ENCODE assay signal across 8 cellular contexts in genomic region chr12:110073049-110073831, GRCh38. TPM values are rescaled to one million over a fixed set of nuclear protein-coding genes. Genes with fewer than 3 reads are reported as not detected.
DNase-seq lines count a peak whose midpoint lies in the region; ATAC-seq, FAIRE-seq and TF ChIP-seq lines count a peak whose summit lies in the region.

No MANE protein-coding gene starts in this region.

- peaks cover 10% of the 10 kb centered on the region for H3K4me1 ChIP-seq in PC-3 (ENCODE audit: insufficient read depth, low read length)
- H3K4me1 ChIP-seq in HepG2 (ENCODE audit: insufficient read depth, low read length) = peaks cover 34% of the 10 kb centered on the region
- H3K4me1 ChIP-seq in stomach = peaks cover 4 to 9% (median 7%) of the 10 kb centered on the region in 4 donors

- H3K27ac ChIP-seq in PC-3 (ENCODE audit: low read length) = no peak overlapping the region
- no peak overlapping the region for H3K27ac ChIP-seq in HepG2 (ENCODE audit: extremely low read length, insufficient read depth, low read length)
- H3K27ac ChIP-seq in stomach = peak overlapping the region in 3 of 5 donors; percentile 7 to 56 (median 25)

- POLR2A ChIA-PET in PC-3 (lab: Charles Lee; ENCODE audit: unreplicated experiment) (no interaction called here), HepG2 (lab: Yijun Ruan, JAX) (interaction anchor here (1.0 to 1.9 kb wide), 5 partner anchors 13 to 25 kb away, joined by 4 to 8 read pairs (median 5); no protein-coding TSS in a partner anchor)

- H3K79me2 ChIP-seq in PC-3 (ENCODE audit: low read length) (no peaks in the 10 kb centered on the region), HepG2 (ENCODE audit: insufficient read depth, low read length) (no peaks in the 10 kb centered on the region)

- no peaks in the 10 kb centered on the region for H3K27me3 ChIP-seq in PC-3 (ENCODE audit: low read length)
- no peaks in the 10 kb centered on the region for H3K27me3 ChIP-seq in HepG2 (ENCODE audit: control insufficient read depth in 1 of 2, insufficient read depth in 2 of 2, low read length in 2 of 2)
- no peaks in the 10 kb centered on the region for H3K27me3 ChIP-seq in stomach

- H2AFZ ChIP-seq in PC-3 (ENCODE audit: low read length) (peak overlapping the region; percentile 100), HepG2 (ENCODE audit: low read length) (no peak overlapping the region)

- no peak for TF ChIP-seq CTCF in PC-3 (conservative IDR thresholded peaks at IDR 0.05; ENCODE audit: low read depth, low read length)
- TF ChIP-seq CTCF in astrocyte of the spinal cord (IDR thresholded peaks at IDR 0.05; ENCODE audit: low read depth, low read length) = no peak
- no peak for TF ChIP-seq CTCF in HepG2 (CRISPR knock-in tag; IDR thresholded peaks at IDR 0.05)
- TF ChIP-seq CTCF in stomach (IDR thresholded peaks at IDR 0.05) = no peak

- in situ Hi-C loops in astrocyte of the spinal cord (cut with HindIII; ENCODE audit: low sequenced_read_pairs) = no loop called here
- in situ Hi-C loops in HepG2 (cut with HindIII; ENCODE audit: extremely low pct_ligation_motif_present, low pct_unique_long_range_greater_than_20kb) = no loop called here

- H3K9ac ChIP-seq in PC-3 (ENCODE audit: low read length) (peak overlapping the region; percentile 25; the same call in 1 of the 2 replicates), HepG2 (ENCODE audit: insufficient read depth, low read depth, low read length) (0 out of 2 replicates have a peak overlapping the region, but pooled peaks have one; percentile 4)

- WGBS in HepG2 (ENCODE audit: low lambda C conversion rate) = 62% methylated on average over 14 of the region's 19 CpGs
- WGBS in stomach, 5 donors = 15 to 28% (median 25%) methylated on average over 19 of the region's 19 CpGs

- TF ChIP-seq EP300 in HepG2 (IDR thresholded peaks at IDR 0.05; ENCODE audit: low read depth in 2 of 2, low read length in 2 of 2) (no peak), HepG2 (CRISPR knock-in tag; IDR thresholded peaks at IDR 0.05; ENCODE audit: borderline replicate concordance) (no peak), stomach (IDR thresholded peaks at IDR 0.05) (no peak)

- no peaks in the 10 kb centered on the region for H3K9me3 ChIP-seq in PC-3 (ENCODE audit: low read length)
- H3K9me3 ChIP-seq in HepG2 (ENCODE audit: low read length) = no peaks in the 10 kb centered on the region
- no peaks in the 10 kb centered on the region for H3K9me3 ChIP-seq in stomach

- TF ChIP-seq POLR2A in HepG2 (IDR thresholded peaks at IDR 0.05; ENCODE audit: insufficient read depth in 1 of 2, low read depth in 2 of 2, low read length in 2 of 2) (no peak), stomach (IDR thresholded peaks at IDR 0.05) (no peak)

- CTCF ChIA-PET in PC-3 (lab: Charles Lee) (no interaction called here), HepG2 (lab: Yijun Ruan, JAX; ENCODE audit: low intra/inter-chr PET ratio, low total read pairs) (no interaction called here)

- DNase-seq in GM18507 (ENCODE audit: extremely low spot score, insufficient read length, low read depth) (no peak), PC-3 (peak; percentile 25), astrocyte of the spinal cord (ENCODE audit: low read depth, low spot score) (no peak), HepG2 (ENCODE audit: low spot score) (no peak), stomach (no peak), 8988T (no peak)

- peak; percentile 73 for ATAC-seq in PC-3
- peak; percentile 61 for ATAC-seq in HepG2
- no peak for ATAC-seq in GM21447 (IDR thresholded peaks at IDR 0.05; ENCODE audit: unreplicated experiment)
- no peak for ATAC-seq in GM18520 (IDR thresholded peaks at IDR 0.05; ENCODE audit: unreplicated experiment)

- BruUV-seq in PC-3 (replicated peaks; lab: Mats Ljungman, UMichigan) = no TSS peak
- BruUV-seq in HepG2 (replicated peaks; lab: Mats Ljungman, UMichigan) = no TSS peak

- peak overlapping the region; percentile 92 for H3K4me2 ChIP-seq in PC-3 (ENCODE audit: low read length)
- H3K4me2 ChIP-seq in HepG2 (ENCODE audit: low read depth, low read length) = peak overlapping the region; percentile 45

- FAIRE-seq in GM18507 (lab: Jason Lieb, UNC) = peak; percentile 44
- FAIRE-seq in HepG2 (lab: Jason Lieb, UNC) = no peak

- H4K20me1 ChIP-seq in PC-3 (ENCODE audit: low read length) = no peaks in the 10 kb centered on the region
- no peaks in the 10 kb centered on the region for H4K20me1 ChIP-seq in HepG2 (ENCODE audit: insufficient read depth, low read length)

- intact Hi-C loops in PC-3 (cut with micrococcal nuclease) = no loop called here
- intact Hi-C loops in HepG2 (cut with micrococcal nuclease; ENCODE audit: unreplicated experiment) = no loop called here
- intact Hi-C loops in stomach (cut with DNase I; ENCODE audit: low total_unique reads) = no loop called here

- no peaks in the 10 kb centered on the region for H3K9me2 ChIP-seq in PC-3 (replicated peaks; ENCODE audit: low read length)

- TF ChIP-seq RAD21 in HepG2 (CRISPR knock-in tag; IDR thresholded peaks at IDR 0.05) = no peak

- H3K36me3 ChIP-seq in PC-3 (ENCODE audit: low read depth, low read length) = no peaks in the 10 kb centered on the region
- no peaks in the 10 kb centered on the region for H3K36me3 ChIP-seq in HepG2 (replicated peaks in 1 of 2; ENCODE audit: control insufficient read depth in 1 of 2, insufficient read depth in 2 of 2, low read length in 2 of 2)
- H3K36me3 ChIP-seq in stomach = no peaks in the 10 kb centered on the region

- H3K4me3 ChIP-seq in PC-3 (ENCODE audit: low read length) (peak overlapping the region; percentile 68), astrocyte of the spinal cord (ENCODE audit: low read depth, low read length) (peak overlapping the region; percentile 26), HepG2 (replicated peaks in 1 of 3; ENCODE audit: insufficient read depth in 1 of 3, low read depth in 2 of 3, low read length in 3 of 3) (peak overlapping the region in 2 of 3 experiments; percentile 17 to 53; a peak in 3 of 6 replicates), stomach (peak overlapping the region; percentile 37 to 49 (median 40))

- H3F3A ChIP-seq in PC-3 (ENCODE audit: low read length, unreplicated experiment) = no peaks in the 10 kb centered on the region

RNA-seq across cellular contexts. Expression of gene C12orf76, which starts 24.9 kb away (rescaled TPM):
- total RNA-seq in PC-3 (2014; rRNA removed) (5.5 and 6.7 TPM in 2 replicates), HepG2 (2016; rRNA removed; fragmentation: Illumina TruSeq; extraction: Trizol) (15.8 and 16.9 TPM in 2 replicates), stomach (10 to 100 TPM in 4 of 5 donors, 1 to 10 TPM in 1; 7.0 to 44.2 (median 13.8) TPM)
- total RNA-seq in HepG2 (2016; cell fraction: cytosol; rRNA removed; fragmentation: Illumina TruSeq; extraction: Trizol; ENCODE audit: low read depth) = 6.8 and 8.8 TPM in 2 replicates
- total RNA-seq in HepG2 (2016; cell fraction: insoluble cytoplasmic fraction; rRNA removed; fragmentation: Illumina TruSeq; extraction: Trizol) = 13.7 and 15.4 TPM in 2 replicates
- 17.6 and 19.4 TPM in 2 replicates for total RNA-seq in HepG2 (2016; cell fraction: membrane; rRNA removed; fragmentation: Illumina TruSeq; extraction: Trizol)
- 13.3 and 15.3 TPM in 2 replicates for total RNA-seq in HepG2 (2016; cell fraction: nucleus; rRNA removed; fragmentation: Illumina TruSeq; extraction: Trizol)
- polyA plus RNA-seq in HepG2 (2011; rRNA removed) (38.4 and 40.6 TPM in 2 replicates), stomach (10 to 100 TPM in 1 of 3 donors, 1 to 10 TPM in 2; 7.8 to 11.5 (median 9.8) TPM)
- 34.5 and 40.6 TPM in 2 replicates for polyA plus RNA-seq in HepG2 (2011; cell fraction: cytosol; rRNA removed)
- 18.0 and 31.2 TPM in 2 replicates for polyA plus RNA-seq in HepG2 (2011; cell fraction: nucleus; rRNA removed)
- 33.1 and 35.3 TPM in 2 replicates for polyA plus RNA-seq in HepG2 (2012)
- 9.1 and 11.1 TPM in 2 replicates for polyA plus RNA-seq in HepG2 (2016; cell fraction: cytosol; fragmentation: Illumina TruSeq; extraction: Trizol; ENCODE audit: low read depth)
- 14.2 and 15.0 TPM in 2 replicates for polyA plus RNA-seq in HepG2 (2016; cell fraction: insoluble cytoplasmic fraction; fragmentation: Illumina TruSeq; extraction: Trizol; ENCODE audit: low read depth)
- 15.2 and 16.5 TPM in 2 replicates for polyA plus RNA-seq in HepG2 (2016; cell fraction: membrane; fragmentation: Illumina TruSeq; extraction: Trizol; ENCODE audit: low read depth)
- 31.0 and 32.0 TPM in 2 replicates for polyA plus RNA-seq in HepG2 (2016; cell fraction: nucleus; fragmentation: Illumina TruSeq; extraction: Trizol; ENCODE audit: insufficient read depth, low read depth)
- polyA minus RNA-seq in HepG2 (2011; rRNA and poly(A)+ RNA removed; ENCODE audit: low replicate concordance) = 7.5 and 15.0 TPM in 2 replicates
- 17.7 and 19.8 TPM in 2 replicates for polyA minus RNA-seq in HepG2 (2011; cell fraction: cytosol; rRNA and poly(A)+ RNA removed)
- polyA minus RNA-seq in HepG2 (2011; cell fraction: nucleus; rRNA and poly(A)+ RNA removed) = 12.7 and 15.9 TPM in 2 replicates

RNA-seq across cellular contexts. Expression of gene IFT81, which starts 50.9 kb away (rescaled TPM):
- total RNA-seq in PC-3 (2014; rRNA removed) (7.2 and 10.1 TPM in 2 replicates), HepG2 (2016; rRNA removed; fragmentation: Illumina TruSeq; extraction: Trizol) (13.0 and 13.3 TPM in 2 replicates), stomach (10 to 100 TPM in 3 of 5 donors, 1 to 10 TPM in 2; 2.0 to 50.2 (median 10.7) TPM)
- total RNA-seq in HepG2 (2016; cell fraction: cytosol; rRNA removed; fragmentation: Illumina TruSeq; extraction: Trizol; ENCODE audit: low read depth) = 11.0 and 12.4 TPM in 2 replicates
- total RNA-seq in HepG2 (2016; cell fraction: insoluble cytoplasmic fraction; rRNA removed; fragmentation: Illumina TruSeq; extraction: Trizol) = 11.7 and 13.4 TPM in 2 replicates
- 6.8 and 7.4 TPM in 2 replicates for total RNA-seq in HepG2 (2016; cell fraction: membrane; rRNA removed; fragmentation: Illumina TruSeq; extraction: Trizol)
- 15.0 and 16.9 TPM in 2 replicates for total RNA-seq in HepG2 (2016; cell fraction: nucleus; rRNA removed; fragmentation: Illumina TruSeq; extraction: Trizol)
- polyA plus RNA-seq in HepG2 (2011; rRNA removed) (3.1 and 4.2 TPM in 2 replicates), stomach (1 to 10 TPM; 3.5 to 5.7 (median 4.9) TPM)
- 1.2 and 1.5 TPM in 2 replicates for polyA plus RNA-seq in HepG2 (2011; cell fraction: cytosol; rRNA removed)
- polyA plus RNA-seq in HepG2 (2011; cell fraction: nucleus; rRNA removed) = 7.0 and 7.1 TPM in 2 replicates
- 4.5 and 5.3 TPM in 2 replicates for polyA plus RNA-seq in HepG2 (2012)
- polyA plus RNA-seq in HepG2 (2016; cell fraction: cytosol; fragmentation: Illumina TruSeq; extraction: Trizol; ENCODE audit: low read depth) = 0.58 and 0.62 TPM in 2 replicates
- 11.3 and 11.5 TPM in 2 replicates for polyA plus RNA-seq in HepG2 (2016; cell fraction: insoluble cytoplasmic fraction; fragmentation: Illumina TruSeq; extraction: Trizol; ENCODE audit: low read depth)
- 1.2 and 1.8 TPM in 2 replicates for polyA plus RNA-seq in HepG2 (2016; cell fraction: membrane; fragmentation: Illumina TruSeq; extraction: Trizol; ENCODE audit: low read depth)
- polyA plus RNA-seq in HepG2 (2016; cell fraction: nucleus; fragmentation: Illumina TruSeq; extraction: Trizol; ENCODE audit: insufficient read depth, low read depth) = 21.3 and 21.4 TPM in 2 replicates
- polyA minus RNA-seq in HepG2 (2011; rRNA and poly(A)+ RNA removed; ENCODE audit: low replicate concordance) = 1.5 and 2.3 TPM in 2 replicates
- polyA minus RNA-seq in HepG2 (2011; cell fraction: cytosol; rRNA and poly(A)+ RNA removed) = 3.5 and 4.3 TPM in 2 replicates
- 13.3 and 14.9 TPM in 2 replicates for polyA minus RNA-seq in HepG2 (2011; cell fraction: nucleus; rRNA and poly(A)+ RNA removed)

Comparison
In these comparisons a context has a peak if more than half of its experiments do, and no peak if none do; other contexts are left out.
1. ATAC-seq: peak in PC-3 (single experiment) and HepG2 (single experiment); none in GM21447 (single experiment) and GM18520 (single experiment).
2. H3K27ac ChIP-seq: peak in stomach (3 of 5); none in PC-3 (single experiment) and HepG2 (single experiment).
3. Peak in every context shown above with its lines, with median percentiles within 50 percentile points of each other: H3K4me3 ChIP-seq.